Comparison of ENCODE assay signal across 1 cellular context in the genomic region with DNA sequence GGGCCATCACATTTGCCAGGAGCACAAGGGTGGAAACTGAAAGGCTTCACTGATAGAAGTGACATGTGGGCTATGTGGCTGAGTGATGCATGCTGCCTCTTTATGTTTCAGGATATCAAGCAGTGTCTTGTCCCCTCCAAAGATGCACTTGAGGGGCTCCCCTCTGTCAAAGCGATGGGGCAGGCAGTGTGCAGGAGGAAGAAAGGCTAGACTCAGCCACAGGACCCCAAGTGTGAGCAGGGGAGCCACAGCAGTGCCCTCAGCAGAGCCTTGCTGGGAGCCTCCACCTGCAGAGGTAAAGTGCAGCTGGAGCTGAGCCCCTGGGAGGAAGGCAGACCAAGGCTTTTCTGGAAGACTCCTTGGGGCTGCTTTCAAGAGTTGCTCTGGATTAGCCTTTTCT.
TF ChIP-seq lines count a peak whose summit lies in the region.

No MANE protein-coding gene starts in this region.

TF ChIP-seq in HepG2, 621 proteins besides CTCF, POLR2A, EP300 and RAD21 (continued from another document):
- TF ChIP-seq ZNF256 (CRISPR knock-in tag; conservative IDR thresholded peaks at IDR 0.05) (no peak), ZNF34 (CRISPR knock-in tag; IDR thresholded peaks at IDR 0.05; ENCODE audit: borderline replicate concordance) (no peak), SP140L (CRISPR knock-in tag; IDR thresholded peaks at IDR 0.05; ENCODE audit: borderline replicate concordance) (no peak), MAFG (CRISPR knock-in tag; IDR thresholded peaks at IDR 0.05) (no peak), ONECUT2 (CRISPR knock-in tag; IDR thresholded peaks at IDR 0.05) (no peak), HHEX (CRISPR knock-in tag; IDR thresholded peaks at IDR 0.05) (no peak), GZF1 (CRISPR knock-in tag; IDR thresholded peaks at IDR 0.05) (no peak), MXD4 (CRISPR knock-in tag; IDR thresholded peaks at IDR 0.05) (no peak), ZSCAN25 (CRISPR knock-in tag; IDR thresholded peaks at IDR 0.05) (no peak), ZBTB21 (CRISPR knock-in tag; IDR thresholded peaks at IDR 0.05) (no peak), ASH2L (IDR thresholded peaks at IDR 0.05; ENCODE audit: insufficient read length, low read depth, low read length) (no peak)
- TF ChIP-seq, protein P1, sequence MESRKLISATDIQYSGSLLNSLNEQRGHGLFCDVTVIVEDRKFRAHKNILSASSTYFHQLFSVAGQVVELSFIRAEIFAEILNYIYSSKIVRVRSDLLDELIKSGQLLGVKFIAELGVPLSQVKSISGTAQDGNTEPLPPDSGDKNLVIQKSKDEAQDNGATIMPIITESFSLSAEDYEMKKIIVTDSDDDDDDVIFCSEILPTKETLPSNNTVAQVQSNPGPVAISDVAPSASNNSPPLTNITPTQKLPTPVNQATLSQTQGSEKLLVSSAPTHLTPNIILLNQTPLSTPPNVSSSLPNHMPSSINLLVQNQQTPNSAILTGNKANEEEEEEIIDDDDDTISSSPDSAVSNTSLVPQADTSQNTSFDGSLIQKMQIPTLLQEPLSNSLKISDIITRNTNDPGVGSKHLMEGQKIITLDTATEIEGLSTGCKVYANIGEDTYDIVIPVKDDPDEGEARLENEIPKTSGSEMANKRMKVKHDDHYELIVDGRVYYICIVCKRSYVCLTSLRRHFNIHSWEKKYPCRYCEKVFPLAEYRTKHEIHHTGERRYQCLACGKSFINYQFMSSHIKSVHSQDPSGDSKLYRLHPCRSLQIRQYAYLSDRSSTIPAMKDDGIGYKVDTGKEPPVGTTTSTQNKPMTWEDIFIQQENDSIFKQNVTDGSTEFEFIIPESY (CRISPR knock-in tag; IDR thresholded peaks at IDR 0.05), result no peak
- TF ChIP-seq, protein P2, sequence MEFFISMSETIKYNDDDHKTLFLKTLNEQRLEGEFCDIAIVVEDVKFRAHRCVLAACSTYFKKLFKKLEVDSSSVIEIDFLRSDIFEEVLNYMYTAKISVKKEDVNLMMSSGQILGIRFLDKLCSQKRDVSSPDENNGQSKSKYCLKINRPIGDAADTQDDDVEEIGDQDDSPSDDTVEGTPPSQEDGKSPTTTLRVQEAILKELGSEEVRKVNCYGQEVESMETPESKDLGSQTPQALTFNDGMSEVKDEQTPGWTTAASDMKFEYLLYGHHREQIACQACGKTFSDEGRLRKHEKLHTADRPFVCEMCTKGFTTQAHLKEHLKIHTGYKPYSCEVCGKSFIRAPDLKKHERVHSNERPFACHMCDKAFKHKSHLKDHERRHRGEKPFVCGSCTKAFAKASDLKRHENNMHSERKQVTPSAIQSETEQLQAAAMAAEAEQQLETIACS (CRISPR knock-in tag; IDR thresholded peaks at IDR 0.05), result no peak
- TF ChIP-seq, protein P3, sequence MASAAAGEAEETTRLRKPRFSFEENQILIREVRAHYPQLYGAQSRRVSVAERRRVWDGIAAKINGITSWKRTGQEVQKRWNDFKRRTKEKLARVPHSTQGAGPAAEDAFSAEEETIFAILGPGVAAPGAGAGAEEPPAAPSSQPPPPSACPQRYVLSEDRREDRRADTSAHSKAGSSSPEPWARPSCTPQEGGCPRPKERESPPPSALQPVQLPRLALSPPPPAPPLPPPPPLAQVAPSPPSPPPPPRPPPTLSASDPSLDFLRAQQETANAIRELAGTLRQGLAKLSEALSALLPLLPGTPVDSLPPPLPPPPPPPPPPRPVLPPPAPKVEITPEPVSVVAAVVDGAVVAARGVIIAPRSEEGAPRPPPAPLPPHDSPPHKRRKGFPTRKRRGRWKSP (CRISPR knock-in tag; IDR thresholded peaks at IDR 0.05), result no peak
- TF ChIP-seq, protein P4, sequence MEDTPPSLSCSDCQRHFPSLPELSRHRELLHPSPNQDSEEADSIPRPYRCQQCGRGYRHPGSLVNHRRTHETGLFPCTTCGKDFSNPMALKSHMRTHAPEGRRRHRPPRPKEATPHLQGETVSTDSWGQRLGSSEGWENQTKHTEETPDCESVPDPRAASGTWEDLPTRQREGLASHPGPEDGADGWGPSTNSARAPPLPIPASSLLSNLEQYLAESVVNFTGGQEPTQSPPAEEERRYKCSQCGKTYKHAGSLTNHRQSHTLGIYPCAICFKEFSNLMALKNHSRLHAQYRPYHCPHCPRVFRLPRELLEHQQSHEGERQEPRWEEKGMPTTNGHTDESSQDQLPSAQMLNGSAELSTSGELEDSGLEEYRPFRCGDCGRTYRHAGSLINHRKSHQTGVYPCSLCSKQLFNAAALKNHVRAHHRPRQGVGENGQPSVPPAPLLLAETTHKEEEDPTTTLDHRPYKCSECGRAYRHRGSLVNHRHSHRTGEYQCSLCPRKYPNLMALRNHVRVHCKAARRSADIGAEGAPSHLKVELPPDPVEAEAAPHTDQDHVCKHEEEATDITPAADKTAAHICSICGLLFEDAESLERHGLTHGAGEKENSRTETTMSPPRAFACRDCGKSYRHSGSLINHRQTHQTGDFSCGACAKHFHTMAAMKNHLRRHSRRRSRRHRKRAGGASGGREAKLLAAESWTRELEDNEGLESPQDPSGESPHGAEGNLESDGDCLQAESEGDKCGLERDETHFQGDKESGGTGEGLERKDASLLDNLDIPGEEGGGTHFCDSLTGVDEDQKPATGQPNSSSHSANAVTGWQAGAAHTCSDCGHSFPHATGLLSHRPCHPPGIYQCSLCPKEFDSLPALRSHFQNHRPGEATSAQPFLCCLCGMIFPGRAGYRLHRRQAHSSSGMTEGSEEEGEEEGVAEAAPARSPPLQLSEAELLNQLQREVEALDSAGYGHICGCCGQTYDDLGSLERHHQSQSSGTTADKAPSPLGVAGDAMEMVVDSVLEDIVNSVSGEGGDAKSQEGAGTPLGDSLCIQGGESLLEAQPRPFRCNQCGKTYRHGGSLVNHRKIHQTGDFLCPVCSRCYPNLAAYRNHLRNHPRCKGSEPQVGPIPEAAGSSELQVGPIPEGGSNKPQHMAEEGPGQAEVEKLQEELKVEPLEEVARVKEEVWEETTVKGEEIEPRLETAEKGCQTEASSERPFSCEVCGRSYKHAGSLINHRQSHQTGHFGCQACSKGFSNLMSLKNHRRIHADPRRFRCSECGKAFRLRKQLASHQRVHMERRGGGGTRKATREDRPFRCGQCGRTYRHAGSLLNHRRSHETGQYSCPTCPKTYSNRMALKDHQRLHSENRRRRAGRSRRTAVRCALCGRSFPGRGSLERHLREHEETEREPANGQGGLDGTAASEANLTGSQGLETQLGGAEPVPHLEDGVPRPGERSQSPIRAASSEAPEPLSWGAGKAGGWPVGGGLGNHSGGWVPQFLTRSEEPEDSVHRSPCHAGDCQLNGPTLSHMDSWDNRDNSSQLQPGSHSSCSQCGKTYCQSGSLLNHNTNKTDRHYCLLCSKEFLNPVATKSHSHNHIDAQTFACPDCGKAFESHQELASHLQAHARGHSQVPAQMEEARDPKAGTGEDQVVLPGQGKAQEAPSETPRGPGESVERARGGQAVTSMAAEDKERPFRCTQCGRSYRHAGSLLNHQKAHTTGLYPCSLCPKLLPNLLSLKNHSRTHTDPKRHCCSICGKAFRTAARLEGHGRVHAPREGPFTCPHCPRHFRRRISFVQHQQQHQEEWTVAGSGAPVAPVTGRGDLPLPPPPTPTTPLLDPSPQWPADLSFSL (CRISPR knock-in tag; IDR thresholded peaks at IDR 0.05), result no peak
TF ChIP-seq in HepG2: peak in this region for 0.
